Comparison of ENCODE assay signal across 30 cellular contexts in the genomic region with DNA sequence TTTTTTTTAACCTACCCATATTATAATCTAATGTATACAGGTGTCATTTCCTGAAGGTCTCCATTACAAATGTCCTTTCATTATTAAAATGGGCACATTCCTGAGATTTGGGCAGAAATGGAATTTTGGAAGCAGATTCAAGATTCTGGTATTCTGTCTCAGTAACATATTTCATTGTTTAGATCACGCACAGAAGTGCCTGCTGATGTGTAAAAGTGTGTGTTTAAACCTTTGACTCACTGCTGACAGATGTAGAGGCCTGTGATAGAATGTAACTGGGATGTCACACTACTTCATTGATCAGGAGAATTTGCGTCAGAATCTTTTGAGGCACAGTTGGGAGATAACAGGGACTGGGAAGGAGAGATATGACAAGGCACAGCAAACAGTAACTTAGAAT.
DNase-seq lines count a peak whose midpoint lies in the region; ATAC-seq and TF ChIP-seq lines count a peak whose summit lies in the region.
"Had no signal": no experiment of that assay in that cellular context is flagged by ENCODE, and none has a peak within 500 bp of the region (broad histone marks: within the 10 kb centered on the region; RNA-seq: fewer than 3 reads in every experiment).

No MANE protein-coding gene starts in this region.

- H3K4me3 ChIP-seq in osteoblast (ENCODE audit: insufficient read depth, low read length): no peak overlapping the region
- H3K4me3 ChIP-seq: A549, coronary artery, ovary, skin epidermis had no signal

- H3K4me1 Mint-ChIP-seq in activated CD8-positive, alpha-beta memory T cell treated with anti-CD3 and anti-CD28 coated beads, Interleukin-2, amount 10 ng/mL, durations not matched to agents 7 days and 5 days: peaks cover 71% of the 10 kb centered on the region
- peaks cover 48% of the 10 kb centered on the region for H3K4me1 Mint-ChIP-seq in activated T-helper 1 cell treated with anti-CD3 and anti-CD28 coated beads, Interleukin-12 subunit alpha, Interleukin-12 subunit beta, Interleukin-2, Interleukin-4 antibody, amounts not matched to agents 30 ng/mL and 10 ng/mL and 1 ng/mL, durations not matched to agents 14 hours and 24 hours and 36 hours (ENCODE audit: low read depth)
- H3K4me1 Mint-ChIP-seq: B cell had no signal

- H3K36me3 ChIP-seq in osteoblast (ENCODE audit: insufficient read depth, low read length): no peaks in the 10 kb centered on the region
- H3K36me3 ChIP-seq: ovary had no signal

- no peaks in the 10 kb centered on the region for H3K27me3 ChIP-seq in osteoblast (ENCODE audit: insufficient read depth, low read length)
- H3K27me3 ChIP-seq: ovary had no signal

- no peaks in the 10 kb centered on the region for H3K9me3 ChIP-seq in osteoblast (ENCODE audit: low read depth, low read length)
- H3K9me3 ChIP-seq: A549, ovary had no signal

- CTCF ChIA-PET in activated CD8-positive, alpha-beta memory T cell treated with anti-CD3 and anti-CD28 coated beads, Interleukin-2, amount 10 ng/mL, durations not matched to agents 7 days and 5 days (lab: Charles Lee): interaction anchor here (1.0 to 2.4 kb wide), 4 partner anchors 12 to 43 kb away, joined by 3 to 11 read pairs (median 4); no protein-coding TSS in a partner anchor

- peaks cover 9% of the 10 kb centered on the region for H3K9me3 Mint-ChIP-seq in activated CD8-positive, alpha-beta memory T cell treated with anti-CD3 and anti-CD28 coated beads, Interleukin-2, amount 10 ng/mL, durations not matched to agents 7 days and 5 days (ENCODE audit: low read depth)
- H3K9me3 Mint-ChIP-seq in activated T-helper 1 cell treated with anti-CD3 and anti-CD28 coated beads, Interleukin-12 subunit alpha, Interleukin-12 subunit beta, Interleukin-2, Interleukin-4 antibody, amounts not matched to agents 30 ng/mL and 10 ng/mL and 1 ng/mL, durations not matched to agents 14 hours and 24 hours and 36 hours: no peaks in the 10 kb centered on the region
- H3K9me3 Mint-ChIP-seq: activated naive CD4-positive, alpha-beta T cell treated with anti-CD3 and anti-CD28 coated beads, Interleukin-2, amount 50 U/mL, for 72 hours; CD8-positive, alpha-beta T cell had no signal

- no peak for DNase-seq in activated CD8-positive, alpha-beta memory T cell treated with anti-CD3 and anti-CD28 coated beads, Interleukin-2, amount 10 ng/mL, durations not matched to agents 7 days and 5 days
- DNase-seq in activated CD8-positive, alpha-beta memory T cell treated with anti-CD3 and anti-CD28 coated beads, Interleukin-2, amount 50 U/mL, for 4 hours: no peak
- DNase-seq in EL (peak; percentile 64), osteoblast (ENCODE audit: insufficient read length, low spot score, missing footprints) (peak; percentile 84), NCI-H510A (lab: John Stamatoyannopoulos, UW) (no peak)
- DNase-seq in activated T-helper 1 cell treated with anti-CD3 and anti-CD28 coated beads, Interleukin-12 subunit alpha, Interleukin-12 subunit beta, Interleukin-2, Interleukin-4 antibody, amounts not matched to agents 30 ng/mL and 10 ng/mL and 1 ng/mL, durations not matched to agents 14 hours and 24 hours and 36 hours (ENCODE audit: low spot score): no peak
- DNase-seq: activated CD4-positive, alpha-beta T cell treated with anti-CD3 and anti-CD28 coated beads for 1 hour; anterior cingulate cortex; caudate nucleus; CD8-positive, alpha-beta T cell; effector CD8-positive, alpha-beta T cell; H7; hippocampal formation; Karpas-422; left cardiac atrium; MV-4-11; NCI-H1436; NCI-H2081; NCI-H526; ovary; Right ventricle myocardium superior; stimulated activated naive CD4-positive, alpha-beta T cell had no signal

- ATAC-seq in activated CD8-positive, alpha-beta memory T cell treated with anti-CD3 and anti-CD28 coated beads, Interleukin-2, amount 10 ng/mL, durations not matched to agents 7 days and 5 days: no peak
- ATAC-seq in HG02623 (IDR thresholded peaks at IDR 0.05; ENCODE audit: unreplicated experiment) (no peak), HG03139 (IDR thresholded peaks at IDR 0.05; ENCODE audit: unreplicated experiment) (no peak)
- ATAC-seq: A549; CD8-positive, alpha-beta T cell; left cardiac atrium had no signal

- no peaks in the 10 kb centered on the region for H3K27me3 Mint-ChIP-seq in activated CD8-positive, alpha-beta memory T cell treated with anti-CD3 and anti-CD28 coated beads, Interleukin-2, amount 10 ng/mL, durations not matched to agents 7 days and 5 days
- H3K27me3 Mint-ChIP-seq in activated T-helper 1 cell treated with anti-CD3 and anti-CD28 coated beads, Interleukin-12 subunit alpha, Interleukin-12 subunit beta, Interleukin-2, Interleukin-4 antibody, amounts not matched to agents 30 ng/mL and 10 ng/mL and 1 ng/mL, durations not matched to agents 14 hours and 24 hours and 36 hours (ENCODE audit: insufficient read depth): no peaks in the 10 kb centered on the region
- H3K27me3 Mint-ChIP-seq: B cell had no signal

- H3K79me2 ChIP-seq in osteoblast (ENCODE audit: insufficient read depth, low read length): no peaks in the 10 kb centered on the region

- no peak for TF ChIP-seq CTCF in osteoblast (IDR thresholded peaks at IDR 0.05; ENCODE audit: extremely low read depth, low read depth, low read length)

- H3K27ac Mint-ChIP-seq in activated CD8-positive, alpha-beta memory T cell treated with anti-CD3 and anti-CD28 coated beads, Interleukin-2, amount 10 ng/mL, durations not matched to agents 7 days and 5 days: peak overlapping the region; percentile 68
- H3K27ac Mint-ChIP-seq in activated T-helper 1 cell treated with anti-CD3 and anti-CD28 coated beads, Interleukin-12 subunit alpha, Interleukin-12 subunit beta, Interleukin-2, Interleukin-4 antibody, amounts not matched to agents 30 ng/mL and 10 ng/mL and 1 ng/mL, durations not matched to agents 14 hours and 24 hours and 36 hours: peak overlapping the region; percentile 32
- H3K27ac Mint-ChIP-seq: activated naive CD4-positive, alpha-beta T cell treated with anti-CD3 and anti-CD28 coated beads, Interleukin-2, amount 50 U/mL, for 72 hours; B cell; CD8-positive, alpha-beta T cell had no signal

- peaks cover 56% of the 10 kb centered on the region for H3K36me3 Mint-ChIP-seq in activated CD8-positive, alpha-beta memory T cell treated with anti-CD3 and anti-CD28 coated beads, Interleukin-2, amount 10 ng/mL, durations not matched to agents 7 days and 5 days
- H3K36me3 Mint-ChIP-seq in activated T-helper 1 cell treated with anti-CD3 and anti-CD28 coated beads, Interleukin-12 subunit alpha, Interleukin-12 subunit beta, Interleukin-2, Interleukin-4 antibody, amounts not matched to agents 30 ng/mL and 10 ng/mL and 1 ng/mL, durations not matched to agents 14 hours and 24 hours and 36 hours (ENCODE audit: low read depth): peaks cover 6% of the 10 kb centered on the region
- H3K36me3 Mint-ChIP-seq: activated naive CD4-positive, alpha-beta T cell treated with anti-CD3 and anti-CD28 coated beads, Interleukin-2, amount 50 U/mL, for 72 hours had no signal

- H3K4me3 Mint-ChIP-seq in activated CD8-positive, alpha-beta memory T cell treated with anti-CD3 and anti-CD28 coated beads, Interleukin-2, amount 10 ng/mL, durations not matched to agents 7 days and 5 days: no peak overlapping the region
- H3K4me3 Mint-ChIP-seq in activated T-helper 1 cell treated with anti-CD3 and anti-CD28 coated beads, Interleukin-12 subunit alpha, Interleukin-12 subunit beta, Interleukin-2, Interleukin-4 antibody, amounts not matched to agents 30 ng/mL and 10 ng/mL and 1 ng/mL, durations not matched to agents 14 hours and 24 hours and 36 hours: no peak overlapping the region
- H3K4me3 Mint-ChIP-seq: B cell; CD8-positive, alpha-beta T cell had no signal

- no peaks in the 10 kb centered on the region for H4K20me1 ChIP-seq in osteoblast (ENCODE audit: insufficient read depth, low read length)

- H3K4me2 ChIP-seq in osteoblast (ENCODE audit: insufficient read depth, low read length): no peak overlapping the region
- H3K4me2 ChIP-seq: A549 had no signal

- intact Hi-C loops in activated T-helper 1 cell treated with anti-CD3 and anti-CD28 coated beads, Interleukin-12 subunit alpha, Interleukin-12 subunit beta, Interleukin-2, Interleukin-4 antibody, amounts not matched to agents 30 ng/mL and 10 ng/mL and 1 ng/mL, durations not matched to agents 14 hours and 24 hours and 36 hours (cut with micrococcal nuclease): no loop called here

- H3K4me1 ChIP-seq in osteoblast (ENCODE audit: insufficient read depth, low read length): peaks cover 13% of the 10 kb centered on the region
- H3K4me1 ChIP-seq: A549 had no signal

- H2AFZ ChIP-seq in osteoblast (ENCODE audit: low read length): no peak overlapping the region

- no peak overlapping the region for H3K27ac ChIP-seq in osteoblast (ENCODE audit: low read depth, low read length)
- H3K27ac ChIP-seq: coronary artery, epithelial cell of prostate, ovary, skin epidermis had no signal

Comparison
In these comparisons a context has a peak if more than half of its experiments do, and no peak if none do; other contexts are left out.
1. DNase-seq: peak in EL (single experiment) and osteoblast (single experiment); none in activated CD8-positive, alpha-beta memory T cell treated with anti-CD3 and anti-CD28 coated beads, Interleukin-2, amount 10 ng/mL, durations not matched to agents 7 days and 5 days (single experiment), activated CD8-positive, alpha-beta memory T cell treated with anti-CD3 and anti-CD28 coated beads, Interleukin-2, amount 50 U/mL, for 4 hours (single experiment), activated T-helper 1 cell treated with anti-CD3 and anti-CD28 coated beads, Interleukin-12 subunit alpha, Interleukin-12 subunit beta, Interleukin-2, Interleukin-4 antibody, amounts not matched to agents 30 ng/mL and 10 ng/mL and 1 ng/mL, durations not matched to agents 14 hours and 24 hours and 36 hours (single experiment) and NCI-H510A (single experiment).